16 cellular contexts compared by ENCODE assay signal in genomic region chr12:82040987-82041743, GRCh38.
DNase-seq lines count a peak whose midpoint lies in the region; ATAC-seq, FAIRE-seq and TF ChIP-seq lines count a peak whose summit lies in the region.
"Had no signal": no experiment of that assay in that cellular context is flagged by ENCODE, and none has a peak within 500 bp of the region (broad histone marks: within the 10 kb centered on the region; RNA-seq: fewer than 3 reads in every experiment).

No MANE protein-coding gene starts in this region.

- intact Hi-C loops in GM12878 (cut with micrococcal nuclease; ENCODE audit: unreplicated experiment) (no loop called here), prostate gland (cut with DNase I) (no loop called here)

- H3K27ac ChIP-seq in GM12878 (ENCODE audit: control insufficient read depth, insufficient read depth), result no peak overlapping the region
- no peak overlapping the region for H3K27ac ChIP-seq in prostate gland
- H3K27ac ChIP-seq: SK-N-MC had no signal

- H3K4me1 ChIP-seq in GM12878 (ENCODE audit: control insufficient read depth, insufficient read depth, low read length) (no peaks in the 10 kb centered on the region), prostate gland (replicated peaks) (no peaks in the 10 kb centered on the region)

- peak; percentile 71 for FAIRE-seq in GM12878 (lab: Jason Lieb, UNC)
- FAIRE-seq: TTC549 had no signal

- no peaks in the 10 kb centered on the region for H4K20me1 ChIP-seq in GM12878 (ENCODE audit: control insufficient read depth, insufficient read depth)

- RAD21 ChIA-PET in GM12878 (lab: Charles Lee; ENCODE audit: unreplicated experiment), result no interaction called here

- TF ChIP-seq POLR2A in GM12878 (IDR thresholded peaks at IDR 0.05; ENCODE audit: low read depth, low read length) (no peak), prostate gland (IDR thresholded peaks at IDR 0.05) (no peak)

- WGBS in GM12878 (ENCODE audit: insufficient coverage, insufficient replicate concordance, low lambda C conversion rate, missing lambda C conversion rate), result 17% methylated on average over 2 of the region's 2 CpGs
- 68% methylated on average over 2 of the region's 2 CpGs for WGBS in prostate gland

- BruUV-seq in GM12878 (replicated peaks; lab: Mats Ljungman, UMichigan), result no TSS peak

- H2AFZ ChIP-seq in GM12878 (ENCODE audit: control insufficient read depth, low read depth, low read length), result no peak overlapping the region; the same call in 1 of the 2 replicates

- no peaks in the 10 kb centered on the region for H3K27me3 ChIP-seq in GM12878 (replicated peaks in 1 of 2; ENCODE audit: control insufficient read depth in 2 of 2, insufficient read depth in 2 of 2, low read length in 1 of 2)
- no peaks in the 10 kb centered on the region for H3K27me3 ChIP-seq in prostate gland (replicated peaks; ENCODE audit: insufficient read depth)
- H3K27me3 ChIP-seq: MG63 had no signal

- TF ChIP-seq RAD21 in GM12878 (IDR thresholded peaks at IDR 0.05; ENCODE audit: insufficient read depth, low read depth, low read length), result no peak

- CTCF ChIA-PET in GM12878 (lab: Yijun Ruan, JAX), result no interaction called here

- H3K4me3 ChIP-seq in GM12878 (no peak overlapping the region), prostate gland (no peak overlapping the region)
- H3K4me3 ChIP-seq: MG63, SK-N-MC had no signal

- no peak for TF ChIP-seq EP300 in GM12878 (IDR thresholded peaks at IDR 0.05; ENCODE audit: borderline replicate concordance in 1 of 2, control insufficient read depth in 1 of 2, low read depth in 2 of 2, low read length in 2 of 2)

- SMC1A ChIA-PET in GM12878 (lab: Charles Lee; ENCODE audit: uncharacterized antibody, unreplicated experiment), result interaction anchor here (0.9 to 1.8 kb wide), 4 partner anchors 12 to 127 kb away, joined by 3 read pairs; no protein-coding TSS in a partner anchor

- no peak overlapping the region for H3K4me2 ChIP-seq in GM12878 (ENCODE audit: control insufficient read depth, insufficient read depth)

- H3K36me3 ChIP-seq in GM12878 (ENCODE audit: control insufficient read depth in 2 of 2, insufficient read depth in 2 of 2, low read length in 1 of 2) (no peaks in the 10 kb centered on the region), prostate gland (no peaks in the 10 kb centered on the region)
- H3K36me3 ChIP-seq: MG63 had no signal

- H3K79me2 ChIP-seq in GM12878 (ENCODE audit: control insufficient read depth, insufficient read depth, low read length), result no peaks in the 10 kb centered on the region

- H3K9me3 ChIP-seq in GM12878 (replicated peaks; ENCODE audit: control insufficient read depth, insufficient read depth, low read length), result no peaks in the 10 kb centered on the region
- H3K9me3 ChIP-seq in prostate gland, result no peaks in the 10 kb centered on the region
- H3K9me3 ChIP-seq: MG63 had no signal

- ATAC-seq in GM18907 (IDR thresholded peaks at IDR 0.05; ENCODE audit: unreplicated experiment), result peak; percentile 67
- peak; percentile 80 for ATAC-seq in GM21825 (IDR thresholded peaks at IDR 0.05; ENCODE audit: unreplicated experiment)
- peak; percentile 84 for ATAC-seq in HG03565 (IDR thresholded peaks at IDR 0.05; ENCODE audit: unreplicated experiment)
- peak; percentile 91 for ATAC-seq in GM12878
- no peak for ATAC-seq in HG02870 (IDR thresholded peaks at IDR 0.05; ENCODE audit: unreplicated experiment)
- ATAC-seq: effector memory CD8-positive, alpha-beta T cell; naive thymus-derived CD8-positive, alpha-beta T cell had no signal

- POLR2A ChIA-PET in GM12878 (lab: Charles Lee), result no interaction called here

- no peak for TF ChIP-seq CTCF in GM12878 (IDR thresholded peaks at IDR 0.05 in 2 of 3, conservative IDR thresholded peaks at IDR 0.05 in 1 of 3; ENCODE audit: control insufficient read depth in 2 of 3, extremely low read depth in 1 of 3, insufficient read depth in 1 of 3, low read depth in 3 of 3, low read length in 3 of 3)
- TF ChIP-seq CTCF in prostate gland (IDR thresholded peaks at IDR 0.05), result no peak

- DNase-seq in GM12878 (ENCODE audit: low read depth, low spot score) (no peak), prostate gland (ENCODE audit: low spot score) (no peak), C1 segment of cervical spinal cord (lab: John Stamatoyannopoulos, UW) (no peak)
- DNase-seq in central memory CD4-positive, alpha-beta T cell, result no peak
- DNase-seq: activated CD4-positive, alpha-beta T cell treated with anti-CD3 and anti-CD28 coated beads, Interleukin-2, amount 50 U/mL, for 4 hours; activated T-cell treated with anti-CD3 and anti-CD28 coated beads, Interleukin-2, amount 50 U/mL, for 48 hours; effector memory CD8-positive, alpha-beta T cell; H7; MG63; naive thymus-derived CD8-positive, alpha-beta T cell had no signal

- in situ Hi-C loops in GM12878 (cut with MboI), result no loop called here

- no peak overlapping the region for H3K9ac ChIP-seq in GM12878 (ENCODE audit: control insufficient read depth, insufficient read depth, low read length)

TF ChIP-seq in GM12878, 131 proteins besides CTCF, POLR2A, EP300 and RAD21:
- TF ChIP-seq BMI1 (IDR thresholded peaks at IDR 0.05; ENCODE audit: borderline replicate concordance) (no peak), SPI1 (IDR thresholded peaks at IDR 0.05; ENCODE audit: borderline replicate concordance, insufficient read depth, low read depth, low read length) (peak; percentile 76; the same call in 1 of the 2 replicates)
